In genomic region chr13:34161829-34162544, GRCh38 we compare ENCODE assay signal across 9 cellular contexts.
DNase-seq lines count a peak whose midpoint lies in the region; ATAC-seq lines count a peak whose summit lies in the region.
"Had no signal": no experiment of that assay in that cellular context is flagged by ENCODE, and none has a peak within 500 bp of the region (broad histone marks: within the 10 kb centered on the region; RNA-seq: fewer than 3 reads in every experiment).

No MANE protein-coding gene starts in this region.

- H3K9me3 Mint-ChIP-seq in natural killer cell treated with Interleukin-12 subunit alpha and Interleukin-12 subunit beta and Interleukin-15 and Interleukin-18, amount 100 ng/mL, for 72 hours = peaks cover 12% of the 10 kb centered on the region

- H3K27me3 Mint-ChIP-seq in natural killer cell treated with Interleukin-12 subunit alpha and Interleukin-12 subunit beta and Interleukin-15 and Interleukin-18, amount 100 ng/mL, for 72 hours = peaks cover 0 to 5% of the 10 kb centered on the region in 2 donors

- no peaks in the 10 kb centered on the region for H3K4me1 ChIP-seq in effector memory CD4-positive, alpha-beta T cell (ENCODE audit: control insufficient read depth, insufficient read depth, low read length, poor library complexity, severe bottlenecking)

- no peak overlapping the region for H3K4me3 Mint-ChIP-seq in natural killer cell treated with Interleukin-12 subunit alpha and Interleukin-12 subunit beta and Interleukin-15 and Interleukin-18, amount 100 ng/mL, for 72 hours

- no peak overlapping the region for H3K4me3 ChIP-seq in effector memory CD4-positive, alpha-beta T cell (ENCODE audit: insufficient read depth, low read depth, low read length, poor library complexity, severe bottlenecking)

- no peaks in the 10 kb centered on the region for H3K36me3 Mint-ChIP-seq in natural killer cell treated with Interleukin-12 subunit alpha and Interleukin-12 subunit beta and Interleukin-15 and Interleukin-18, amount 100 ng/mL, for 72 hours

- H3K27ac ChIP-seq in effector memory CD4-positive, alpha-beta T cell (ENCODE audit: insufficient read depth, low read length, poor library complexity, severe bottlenecking) = no peak overlapping the region

- no peak overlapping the region for H3K27ac Mint-ChIP-seq in natural killer cell treated with Interleukin-12 subunit alpha and Interleukin-12 subunit beta and Interleukin-15 and Interleukin-18, amount 100 ng/mL, for 72 hours

- peaks cover 0 to 5% of the 10 kb centered on the region in 2 donors for H3K4me1 Mint-ChIP-seq in natural killer cell treated with Interleukin-12 subunit alpha and Interleukin-12 subunit beta and Interleukin-15 and Interleukin-18, amount 100 ng/mL, for 72 hours (ENCODE audit: low read depth in 2 of 2)

- ATAC-seq in natural killer cell treated with Interleukin-12 subunit alpha and Interleukin-12 subunit beta and Interleukin-15 and Interleukin-18, amount 100 ng/mL, for 72 hours = no peak

- DNase-seq in Daoy (ENCODE audit: low read depth) (peak; percentile 3), NCI-H82 treated with DMSO at 0.1 percent for 48 hours (lab: John Stamatoyannopoulos, UW; ENCODE audit: unreplicated experiment) (peak; percentile 56), fibroblast of gingiva (ENCODE audit: low read depth) (peak; percentile 93), renal cortical epithelial cell (ENCODE audit: low read depth) (peak; percentile 93), retina (no peak), ureter (ENCODE audit: low spot score) (no peak)
- DNase-seq in effector memory CD4-positive, alpha-beta T cell = no peak
- no peak for DNase-seq in natural killer cell treated with Interleukin-12 subunit alpha and Interleukin-12 subunit beta and Interleukin-15 and Interleukin-18, amount 100 ng/mL, for 72 hours (ENCODE audit: low spot score)
- DNase-seq: anterior cingulate cortex had no signal

- no peaks in the 10 kb centered on the region for H3K9me3 ChIP-seq in effector memory CD4-positive, alpha-beta T cell (ENCODE audit: control insufficient read depth, low read length)

- no peaks in the 10 kb centered on the region for H3K27me3 ChIP-seq in effector memory CD4-positive, alpha-beta T cell (replicated peaks; ENCODE audit: control insufficient read depth, insufficient read depth, low read length, poor library complexity, severe bottlenecking)

- H3K36me3 ChIP-seq in effector memory CD4-positive, alpha-beta T cell (ENCODE audit: control insufficient read depth, insufficient read depth, low read length) = no peaks in the 10 kb centered on the region

Comparison
In these comparisons a context has a peak if more than half of its experiments do, and no peak if none do; other contexts are left out.
1. DNase-seq: peak in Daoy (single experiment), NCI-H82 treated with DMSO at 0.1 percent for 48 hours (single experiment), fibroblast of gingiva (single experiment) and renal cortical epithelial cell (single experiment); none in effector memory CD4-positive, alpha-beta T cell (0 of 3), retina (single experiment), ureter (single experiment) and natural killer cell treated with Interleukin-12 subunit alpha and Interleukin-12 subunit beta and Interleukin-15 and Interleukin-18, amount 100 ng/mL, for 72 hours (single experiment).